Comparison of ENCODE assay signal across 12 cellular contexts in the genomic region with DNA sequence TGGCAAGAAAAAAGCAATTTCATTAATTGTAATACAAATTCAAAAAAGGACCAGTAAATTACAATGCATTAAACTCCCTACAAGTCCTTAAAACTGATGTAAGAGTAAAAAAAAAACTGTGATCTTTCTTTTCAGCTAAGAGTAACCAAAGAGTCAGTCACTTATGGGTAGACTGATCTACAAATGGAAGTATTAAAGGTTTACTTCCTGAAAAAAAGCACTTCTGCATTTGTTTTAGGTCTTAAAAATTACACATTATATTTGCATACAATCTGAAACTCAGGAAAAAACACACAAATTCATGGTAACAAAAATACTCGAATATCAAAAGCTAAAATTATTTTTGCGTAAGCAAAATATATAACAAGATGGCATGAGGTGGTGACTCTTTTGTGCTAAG. TPM values are rescaled to one million over a fixed set of nuclear protein-coding genes. Genes with fewer than 3 reads are reported as not detected.
DNase-seq lines count a peak whose midpoint lies in the region; ATAC-seq and TF ChIP-seq lines count a peak whose summit lies in the region.
"Had no signal": no experiment of that assay in that cellular context is flagged by ENCODE, and none has a peak within 500 bp of the region (broad histone marks: within the 10 kb centered on the region; RNA-seq: fewer than 3 reads in every experiment).

No MANE protein-coding gene starts in this region.

- in situ Hi-C loops in KBM-7 (cut with MboI; ENCODE audit: low pct_unique_long_range_greater_than_20kb, low sequenced_read_pairs) = no loop called here

- H3K27me3 Mint-ChIP-seq in activated B cell treated with CpG ODN at 0.5 μM for 24 hours = no peaks in the 10 kb centered on the region
- H3K27me3 Mint-ChIP-seq in activated naive CD8-positive, alpha-beta T cell treated with anti-CD3 and anti-CD28 coated beads, Interleukin-2, amount 50 U/mL, for 24 hours = no peaks in the 10 kb centered on the region
- H3K27me3 Mint-ChIP-seq: CD4-positive, alpha-beta memory T cell had no signal

- no peak for TF ChIP-seq CTCF in activated B cell treated with CpG ODN at 0.5 μM for 24 hours (IDR thresholded peaks at IDR 0.05)

- POLR2A ChIA-PET in activated B cell treated with CpG ODN at 0.5 μM for 24 hours (lab: Charles Lee) = interaction anchor here (0.6 to 1.5 kb wide), 3 partner anchors 24 to 84 kb away, joined by 3 to 4 read pairs (median 3); a partner anchor contains a TSS

- H3K4me1 Mint-ChIP-seq in activated B cell treated with CpG ODN at 0.5 μM for 24 hours = peaks cover 42% of the 10 kb centered on the region
- no peaks in the 10 kb centered on the region for H3K4me1 Mint-ChIP-seq in activated naive CD8-positive, alpha-beta T cell treated with anti-CD3 and anti-CD28 coated beads, Interleukin-2, amount 50 U/mL, for 24 hours
- H3K4me1 Mint-ChIP-seq: CD4-positive, alpha-beta memory T cell had no signal

- intact Hi-C loops in activated B cell treated with CpG ODN at 0.5 μM for 24 hours (cut with micrococcal nuclease) = loop anchor here (10.0 kb wide), 1 partner anchor 57 kb away; no protein-coding TSS in a partner anchor

- CTCF ChIA-PET in activated B cell treated with CpG ODN at 0.5 μM for 24 hours (lab: Charles Lee) = no interaction called here

- peak overlapping the region; percentile 4 for H3K4me3 Mint-ChIP-seq in activated B cell treated with CpG ODN at 0.5 μM for 24 hours
- no peak overlapping the region for H3K4me3 Mint-ChIP-seq in activated naive CD8-positive, alpha-beta T cell treated with anti-CD3 and anti-CD28 coated beads, Interleukin-2, amount 50 U/mL, for 24 hours
- H3K4me3 Mint-ChIP-seq: CD4-positive, alpha-beta memory T cell had no signal

- no peaks in the 10 kb centered on the region for H3K36me3 Mint-ChIP-seq in activated B cell treated with CpG ODN at 0.5 μM for 24 hours (ENCODE audit: low read depth)
- H3K36me3 Mint-ChIP-seq in activated naive CD8-positive, alpha-beta T cell treated with anti-CD3 and anti-CD28 coated beads, Interleukin-2, amount 50 U/mL, for 24 hours (ENCODE audit: low read depth) = no peaks in the 10 kb centered on the region

- peak; percentile 30 for DNase-seq in SKM-1 treated with dmso at 0.1 percent for 144 hours (lab: John Stamatoyannopoulos, UW; ENCODE audit: unreplicated experiment)
- no peak for DNase-seq in SKM-1 (lab: John Stamatoyannopoulos, UW; ENCODE audit: unreplicated experiment)
- peak; percentile 46 for DNase-seq in MV-4-11 (lab: John Stamatoyannopoulos, UW)
- DNase-seq in activated B cell treated with CpG ODN at 0.5 μM for 24 hours = no peak
- no peak for DNase-seq in activated naive CD8-positive, alpha-beta T cell treated with anti-CD3 and anti-CD28 coated beads, Interleukin-2, amount 50 U/mL, for 24 hours
- no peak for DNase-seq in KBM-7
- DNase-seq in activated T-cell treated with anti-CD3 and anti-CD28 coated beads, Interleukin-2, amount 50 U/mL, for 1 hour = no peak
- DNase-seq: ACHN; C1 segment of cervical spinal cord; CD4-positive, alpha-beta memory T cell; DMS79; EL had no signal

- no peak overlapping the region for H3K27ac Mint-ChIP-seq in activated B cell treated with CpG ODN at 0.5 μM for 24 hours
- H3K27ac Mint-ChIP-seq in activated naive CD8-positive, alpha-beta T cell treated with anti-CD3 and anti-CD28 coated beads, Interleukin-2, amount 50 U/mL, for 24 hours = no peak overlapping the region
- H3K27ac Mint-ChIP-seq: CD4-positive, alpha-beta memory T cell had no signal

- ATAC-seq in activated B cell treated with CpG ODN at 0.5 μM for 24 hours (ENCODE audit: low read depth) = no peak
- no peak for ATAC-seq in activated naive CD8-positive, alpha-beta T cell treated with anti-CD3 and anti-CD28 coated beads, Interleukin-2, amount 50 U/mL, for 24 hours

- H3K9me3 Mint-ChIP-seq in activated B cell treated with CpG ODN at 0.5 μM for 24 hours = no peaks in the 10 kb centered on the region
- H3K9me3 Mint-ChIP-seq in activated naive CD8-positive, alpha-beta T cell treated with anti-CD3 and anti-CD28 coated beads, Interleukin-2, amount 50 U/mL, for 24 hours = no peaks in the 10 kb centered on the region
- H3K9me3 Mint-ChIP-seq: CD4-positive, alpha-beta memory T cell had no signal

RNA-seq across cellular contexts. Expression of a gene that starts 23.5 kb away (rescaled TPM):
- total RNA-seq in activated B cell treated with CpG ODN at 0.5 μM for 24 hours = 7.7 and 8.0 TPM in 2 replicates

RNA-seq across cellular contexts. Expression of a gene that starts 49.3 kb away (rescaled TPM):
- 21.1 and 22.2 TPM in 2 replicates for total RNA-seq in activated B cell treated with CpG ODN at 0.5 μM for 24 hours

RNA-seq across cellular contexts. Expression of a gene that starts 49.6 kb away (rescaled TPM):
- total RNA-seq in activated B cell treated with CpG ODN at 0.5 μM for 24 hours = 39.5 and 43.2 TPM in 2 replicates

Comparison
In these comparisons a context has a peak if more than half of its experiments do, and no peak if none do; other contexts are left out.
1. DNase-seq: peak in SKM-1 treated with dmso at 0.1 percent for 144 hours (single experiment) and MV-4-11 (single experiment); none in SKM-1 (single experiment), activated B cell treated with CpG ODN at 0.5 μM for 24 hours (single experiment), activated naive CD8-positive, alpha-beta T cell treated with anti-CD3 and anti-CD28 coated beads, Interleukin-2, amount 50 U/mL, for 24 hours (single experiment), KBM-7 (single experiment) and activated T-cell treated with anti-CD3 and anti-CD28 coated beads, Interleukin-2, amount 50 U/mL, for 1 hour (single experiment).